Comparison of ENCODE assay signal across 16 cellular contexts in the genomic region with DNA sequence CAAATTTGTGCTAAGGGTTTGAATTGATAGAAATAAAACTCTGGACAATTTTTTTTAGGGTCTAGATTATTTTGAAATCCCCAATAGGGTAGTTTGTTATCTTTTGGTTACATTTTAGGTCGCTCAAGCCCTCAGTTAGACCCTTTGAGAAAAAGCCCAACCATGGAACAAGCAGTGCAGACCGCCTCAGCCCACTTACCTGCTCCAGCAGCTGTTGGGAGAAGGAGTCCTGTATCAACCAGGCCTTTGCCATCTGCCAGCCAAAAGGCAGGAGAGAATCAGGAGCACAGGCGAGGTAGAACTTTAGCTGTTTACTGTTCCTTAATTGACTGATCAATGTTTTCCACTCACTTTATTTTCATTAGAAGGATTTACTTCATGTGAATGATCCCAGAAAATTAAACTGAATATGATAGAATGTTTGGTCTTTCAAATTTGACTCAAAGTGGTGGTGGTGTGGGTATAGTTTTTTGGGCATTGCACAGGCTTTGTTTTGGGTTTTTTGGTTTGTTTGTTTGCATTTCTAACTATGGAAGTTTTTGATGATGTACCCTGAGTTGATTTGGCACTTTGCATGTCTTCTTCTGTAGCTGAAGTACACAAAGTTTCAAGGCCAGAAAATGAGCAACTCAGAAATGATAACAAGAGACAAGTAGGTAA. TPM values are rescaled to one million over a fixed set of nuclear protein-coding genes. Genes with fewer than 3 reads are reported as not detected.
DNase-seq lines count a peak whose midpoint lies in the region; ATAC-seq and TF ChIP-seq lines count a peak whose summit lies in the region.
"Had no signal": no experiment of that assay in that cellular context is flagged by ENCODE, and none has a peak within 500 bp of the region (broad histone marks: within the 10 kb centered on the region; RNA-seq: fewer than 3 reads in every experiment).

No MANE protein-coding gene starts in this region.

- in situ Hi-C loops in ACHN (cut with HindIII; ENCODE audit: low pct_ligation_motif_present, low pct_unique_long_range_greater_than_20kb, low sequenced_read_pairs): no loop called here

- POLR2A ChIA-PET in T-cell (lab: Charles Lee): no interaction called here

- H3K4me1 Mint-ChIP-seq in activated naive CD4-positive, alpha-beta T cell treated with anti-CD3 and anti-CD28 coated beads, Interleukin-2, amount 10 ng/mL, durations not matched to agents 7 days and 5 days: peaks cover 33% of the 10 kb centered on the region
- H3K4me1 Mint-ChIP-seq in T-cell (peaks cover 42 to 48% (median 42%) of the 10 kb centered on the region in 3 donors), neural crest cell (no peaks in the 10 kb centered on the region)

- peak overlapping the region; percentile 55 for H3K27ac Mint-ChIP-seq in activated naive CD4-positive, alpha-beta T cell treated with anti-CD3 and anti-CD28 coated beads, Interleukin-2, amount 10 ng/mL, durations not matched to agents 7 days and 5 days
- H3K27ac Mint-ChIP-seq in T-cell (peak overlapping the region; percentile 46 to 75), neural crest cell (ENCODE audit: unreplicated experiment) (peak overlapping the region; percentile 12)

- H3K4me3 Mint-ChIP-seq in activated naive CD4-positive, alpha-beta T cell treated with anti-CD3 and anti-CD28 coated beads, Interleukin-2, amount 10 ng/mL, durations not matched to agents 7 days and 5 days: no peak overlapping the region
- H3K4me3 Mint-ChIP-seq in T-cell (no peak overlapping the region), neural crest cell (no peak overlapping the region)

- DNase-seq in activated naive CD4-positive, alpha-beta T cell treated with anti-CD3 and anti-CD28 coated beads, Interleukin-2, amount 10 ng/mL, durations not matched to agents 7 days and 5 days: no peak
- no peak for DNase-seq in activated naive CD4-positive, alpha-beta T cell (lab: John Stamatoyannopoulos, UW)
- DNase-seq in DMS 273 (lab: John Stamatoyannopoulos, UW; ENCODE audit: unreplicated experiment) (peak; percentile 80), T-cell (no peak), neural crest cell (ENCODE audit: low read depth, low spot score) (no peak), ACHN (no peak)
- DNase-seq: DMS79 treated with DMSO at 0.1 percent for 48 hours, HCEC 1CT, KBM-7, NCI-H1436, NCI-H2029 treated with DMSO at 0.1 percent for 48 hours, NCI-H510A had no signal

- H3K36me3 Mint-ChIP-seq in activated naive CD4-positive, alpha-beta T cell treated with anti-CD3 and anti-CD28 coated beads, Interleukin-2, amount 10 ng/mL, durations not matched to agents 7 days and 5 days: peaks cover 44% of the 10 kb centered on the region
- H3K36me3 Mint-ChIP-seq in T-cell (peaks cover 21% of the 10 kb centered on the region), neural crest cell (ENCODE audit: low read depth) (peaks cover 11% of the 10 kb centered on the region)

- H3K27me3 Mint-ChIP-seq in activated naive CD4-positive, alpha-beta T cell treated with anti-CD3 and anti-CD28 coated beads, Interleukin-2, amount 10 ng/mL, durations not matched to agents 7 days and 5 days: no peaks in the 10 kb centered on the region
- H3K27me3 Mint-ChIP-seq in T-cell: no peaks in the 10 kb centered on the region
- no peaks in the 10 kb centered on the region for H3K27me3 Mint-ChIP-seq in neural crest cell (ENCODE audit: low read depth)

- TF ChIP-seq CTCF in neural crest cell (conservative IDR thresholded peaks at IDR 0.05): no peak

- ATAC-seq in T-cell (replicated peaks in 1 of 4): no peak
- ATAC-seq in GM21390 (IDR thresholded peaks at IDR 0.05; ENCODE audit: unreplicated experiment): no peak
- no peak for ATAC-seq in HG03108 (IDR thresholded peaks at IDR 0.05; ENCODE audit: unreplicated experiment)
- ATAC-seq: GM12878, Panc1 had no signal

- no peaks in the 10 kb centered on the region for H3K9me3 Mint-ChIP-seq in activated naive CD4-positive, alpha-beta T cell treated with anti-CD3 and anti-CD28 coated beads, Interleukin-2, amount 10 ng/mL, durations not matched to agents 7 days and 5 days
- H3K9me3 Mint-ChIP-seq in T-cell (no peaks in the 10 kb centered on the region), neural crest cell (no peaks in the 10 kb centered on the region)

- CTCF ChIA-PET in activated naive CD4-positive, alpha-beta T cell treated with anti-CD3 and anti-CD28 coated beads, Interleukin-2, amount 10 ng/mL, durations not matched to agents 7 days and 5 days (lab: Charles Lee): no interaction called here
- CTCF ChIA-PET in T-cell (lab: Charles Lee): interaction anchor here (0.6 kb wide), 2 partner anchors 11 to 37 kb away, joined by 6 to 10 read pairs; no protein-coding TSS in a partner anchor

RNA-seq across cellular contexts. Expression of gene GARRE1, which starts 39.2 kb away (rescaled TPM):
- total RNA-seq in T-cell (10 to 100 TPM; 31.8 to 51.6 (median 34.8) TPM), neural crest cell (18.1 and 20.0 TPM in 2 replicates)

RNA-seq across cellular contexts. Expression of gene LSM14A, which starts 42.8 kb away (rescaled TPM):
- total RNA-seq in T-cell: 100 to 1,000 TPM; 135 to 180 (median 159) TPM
- total RNA-seq in neural crest cell: 141 and 153 TPM in 2 replicates
